In the genomic region with DNA sequence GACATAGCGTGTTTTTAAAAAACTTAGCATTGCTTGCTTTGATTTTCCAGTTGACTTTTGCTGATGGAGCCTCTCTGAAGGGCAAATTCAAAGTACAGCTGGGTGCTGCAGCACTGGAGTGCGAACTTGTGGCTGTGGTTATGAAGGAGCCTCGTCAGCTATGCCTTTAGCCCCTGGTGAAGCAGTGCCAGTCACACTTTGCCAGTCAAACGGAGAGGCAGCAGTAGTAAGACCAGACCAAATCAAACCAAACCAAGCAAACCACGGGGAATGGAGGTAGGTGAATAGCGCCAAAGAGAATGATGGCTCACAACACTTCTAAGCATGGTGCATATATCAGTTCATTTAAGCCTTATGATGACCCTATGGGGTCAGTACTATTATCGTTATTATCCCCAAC, we compare ENCODE assay signal across 9 cellular contexts. TPM values are rescaled to one million over a fixed set of nuclear protein-coding genes. Genes with fewer than 3 reads are reported as not detected.
A peak's percentile ranks its signal among the peaks of the same experiment; 100 is the strongest.
DNase-seq lines count a peak whose midpoint lies in the region; ATAC-seq, FAIRE-seq and TF ChIP-seq lines count a peak whose summit lies in the region.
"Had no signal": no experiment of that assay in that cellular context is flagged by ENCODE, and none has a peak within 500 bp of the region (broad histone marks: within the 10 kb centered on the region; RNA-seq: fewer than 3 reads in every experiment).

No MANE protein-coding gene starts in this region.

- no peak overlapping the region for H3K4me3 ChIP-seq in A549
- no peak overlapping the region for H3K4me3 ChIP-seq in SU-DHL-6 (ENCODE audit: insufficient read depth, low read length, poor library complexity, severe bottlenecking)
- H3K4me3 ChIP-seq in mesenchymal stem cell (ENCODE audit: insufficient read depth in 1 of 2, low read depth in 1 of 2, low read length in 2 of 2), result peak overlapping the region in 1 of 2 experiments; percentile 44
- H3K4me3 ChIP-seq: cardiac muscle cell had no signal

- H2BK15ac ChIP-seq in mesenchymal stem cell (ENCODE audit: low read depth, poor library complexity, severe bottlenecking), result no peak overlapping the region

- H3K79me1 ChIP-seq in mesenchymal stem cell (replicated peaks; ENCODE audit: low read length, poor library complexity, severe bottlenecking), result peaks cover 3% of the 10 kb centered on the region

- H2AFZ ChIP-seq in SU-DHL-6 (ENCODE audit: low read depth, low read length, severe bottlenecking), result no peak overlapping the region
- no peak overlapping the region for H2AFZ ChIP-seq in mesenchymal stem cell (ENCODE audit: low read depth, low read length)

- H2AK5ac ChIP-seq in mesenchymal stem cell (ENCODE audit: low read length, severe bottlenecking), result peak overlapping the region; percentile 89

- no peaks in the 10 kb centered on the region for H3K79me2 ChIP-seq in SU-DHL-6 (ENCODE audit: insufficient read depth, low read length)

- peak overlapping the region; percentile 39 to 93 for H3K4ac ChIP-seq in mesenchymal stem cell (ENCODE audit: low read depth in 1 of 2, low read length in 2 of 2)

- FAIRE-seq in A549 (lab: Jason Lieb, UNC), result no peak

- peak overlapping the region; percentile 64 to 100 for H2BK12ac ChIP-seq in mesenchymal stem cell (ENCODE audit: low read length in 2 of 2)

- peak overlapping the region in 1 of 2 experiments; percentile 89 for H3K14ac ChIP-seq in mesenchymal stem cell (ENCODE audit: low read length in 2 of 2)

- no peaks in the 10 kb centered on the region for H4K20me1 ChIP-seq in SU-DHL-6 (ENCODE audit: low read depth, low read length)

- no peak for TF ChIP-seq CTCF in A549 (IDR thresholded peaks at IDR 0.05)
- no peak for TF ChIP-seq CTCF in SU-DHL-6 (IDR thresholded peaks at IDR 0.05; ENCODE audit: insufficient read depth, low read length, poor library complexity, severe bottlenecking)

- no peak overlapping the region for H3K23ac ChIP-seq in mesenchymal stem cell (ENCODE audit: low read length in 2 of 2)

- H3K4me1 ChIP-seq in A549 (peaks cover 72% of the 10 kb centered on the region), mesenchymal stem cell (ENCODE audit: control insufficient read depth, insufficient read depth, low read depth, low read length) (peaks cover 12% of the 10 kb centered on the region)

- no peak for TF ChIP-seq RAD21 in A549 (conservative IDR thresholded peaks at IDR 0.05 in 1 of 2, IDR thresholded peaks at IDR 0.05 in 1 of 2)

- H2BK120ac ChIP-seq in mesenchymal stem cell (ENCODE audit: low read depth, low read length), result no peak overlapping the region

- peak overlapping the region; percentile 93 to 99 for H3K27ac ChIP-seq in A549
- peak overlapping the region; percentile 14 for H3K27ac ChIP-seq in SU-DHL-6 (ENCODE audit: low read depth, low read length)
- H3K27ac ChIP-seq in mesenchymal stem cell (ENCODE audit: low read length, poor library complexity, severe bottlenecking), result peak overlapping the region; percentile 94

- no peaks in the 10 kb centered on the region for H3K27me3 ChIP-seq in SU-DHL-6 (ENCODE audit: low read length)
- H3K27me3 ChIP-seq in mesenchymal stem cell (ENCODE audit: control insufficient read depth in 1 of 2, insufficient read depth in 1 of 2, low read length in 2 of 2), result no peaks in the 10 kb centered on the region
- H3K27me3 ChIP-seq: cardiac muscle cell had no signal

- ATAC-seq in A549 (no peak), left colon (no peak), HG03108 (IDR thresholded peaks at IDR 0.05; ENCODE audit: unreplicated experiment) (no peak), HG03469 (IDR thresholded peaks at IDR 0.05; ENCODE audit: unreplicated experiment) (no peak)

- 92% methylated on average over 7 of the region's 7 CpGs for WGBS in A549 (ENCODE audit: missing lambda C conversion rate)
- 83% methylated on average over 7 of the region's 7 CpGs for WGBS in mesenchymal stem cell

- peak overlapping the region; percentile 47 for H4K8ac ChIP-seq in mesenchymal stem cell (ENCODE audit: low read length)

- peak overlapping the region; percentile 35 for H2BK5ac ChIP-seq in mesenchymal stem cell (ENCODE audit: low read depth, low read length, poor library complexity, severe bottlenecking)

- CTCF ChIA-PET in A549 (lab: Yijun Ruan, JAX), result interaction anchor here (0.9 to 1.4 kb wide), 5 partner anchors 9 to 79 kb away, joined by 3 to 5 read pairs (median 3); no protein-coding TSS in a partner anchor

- no peak for TF ChIP-seq EP300 in A549 (IDR thresholded peaks at IDR 0.05)

- DNase-seq in A549 (ENCODE audit: low read depth in 1 of 2, low spot score in 1 of 2), result no peak
- DNase-seq in mesenchymal stem cell, result no peak
- DNase-seq in NK-92 (lab: John Stamatoyannopoulos, UW; ENCODE audit: unreplicated experiment), result no peak
- no peak for DNase-seq in left colon

- H3K4me2 ChIP-seq in A549, result peak overlapping the region; percentile 97
- H3K4me2 ChIP-seq in SU-DHL-6 (ENCODE audit: low read depth, low read length, poor library complexity, severe bottlenecking), result peak overlapping the region; percentile 52
- peak overlapping the region; percentile 7 for H3K4me2 ChIP-seq in mesenchymal stem cell (ENCODE audit: low read length, poor library complexity, severe bottlenecking)

- peak overlapping the region; percentile 81 to 93 for H3K18ac ChIP-seq in mesenchymal stem cell (ENCODE audit: low read depth in 1 of 2, low read length in 2 of 2)

- intact Hi-C loops in left colon (cut with DNase I, micrococcal nuclease), result loop anchor here in 1 of 2 donors (10.0 kb wide), 1 partner anchor 87 kb away; no protein-coding TSS in a partner anchor

- POLR2A ChIA-PET in A549 (lab: Yijun Ruan, JAX), result interaction anchor here (1.4 kb wide), 1 partner anchor 175 kb away, joined by 3 read pairs; no protein-coding TSS in a partner anchor

- H3K36me3 ChIP-seq in SU-DHL-6 (ENCODE audit: low read length) (no peaks in the 10 kb centered on the region), mesenchymal stem cell (ENCODE audit: control insufficient read depth in 1 of 2, insufficient read depth in 2 of 2, low read depth in 1 of 2, low read length in 2 of 2) (no peaks in the 10 kb centered on the region)
- H3K36me3 ChIP-seq: cardiac muscle cell had no signal

- H4K91ac ChIP-seq in mesenchymal stem cell (ENCODE audit: low read length), result peak overlapping the region; percentile 88

- H3K9ac ChIP-seq in SU-DHL-6 (ENCODE audit: low read length) (no peak overlapping the region), mesenchymal stem cell (ENCODE audit: low read length) (peak overlapping the region; percentile 97)

- H3K9me2 ChIP-seq in SU-DHL-6 (replicated peaks; ENCODE audit: insufficient read depth, low read length), result no peaks in the 10 kb centered on the region

- H3F3A ChIP-seq in SU-DHL-6 (ENCODE audit: insufficient read depth), result peaks cover 32% of the 10 kb centered on the region

- TF ChIP-seq POLR2A in A549 (IDR thresholded peaks at IDR 0.05; ENCODE audit: low read length) (no peak), GM18526 (IDR thresholded peaks at IDR 0.05; ENCODE audit: extremely low read depth, insufficient read length) (peak; percentile 29)

- no peaks in the 10 kb centered on the region for H3K9me3 ChIP-seq in A549
- no peaks in the 10 kb centered on the region for H3K9me3 ChIP-seq in SU-DHL-6 (ENCODE audit: insufficient read depth, low read length)
- H3K9me3 ChIP-seq in mesenchymal stem cell (ENCODE audit: control insufficient read depth, low read length), result no peaks in the 10 kb centered on the region

TF ChIP-seq in A549, 52 proteins besides CTCF, POLR2A, EP300 and RAD21 (continues in another document):
- TF ChIP-seq, protein P1, sequence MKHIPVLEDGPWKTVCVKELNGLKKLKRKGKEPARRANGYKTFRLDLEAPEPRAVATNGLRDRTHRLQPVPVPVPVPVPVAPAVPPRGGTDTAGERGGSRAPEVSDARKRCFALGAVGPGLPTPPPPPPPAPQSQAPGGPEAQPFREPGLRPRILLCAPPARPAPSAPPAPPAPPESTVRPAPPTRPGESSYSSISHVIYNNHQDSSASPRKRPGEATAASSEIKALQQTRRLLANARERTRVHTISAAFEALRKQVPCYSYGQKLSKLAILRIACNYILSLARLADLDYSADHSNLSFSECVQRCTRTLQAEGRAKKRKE (CRISPR knock-in tag; IDR thresholded peaks at IDR 0.05; ENCODE audit: low read depth), result no peak
- TF ChIP-seq EHF (CRISPR knock-in tag; IDR thresholded peaks at IDR 0.05), result no peak
- no peak for TF ChIP-seq NR3C1 (IDR thresholded peaks at IDR 0.05)
- TF ChIP-seq, protein P2, sequence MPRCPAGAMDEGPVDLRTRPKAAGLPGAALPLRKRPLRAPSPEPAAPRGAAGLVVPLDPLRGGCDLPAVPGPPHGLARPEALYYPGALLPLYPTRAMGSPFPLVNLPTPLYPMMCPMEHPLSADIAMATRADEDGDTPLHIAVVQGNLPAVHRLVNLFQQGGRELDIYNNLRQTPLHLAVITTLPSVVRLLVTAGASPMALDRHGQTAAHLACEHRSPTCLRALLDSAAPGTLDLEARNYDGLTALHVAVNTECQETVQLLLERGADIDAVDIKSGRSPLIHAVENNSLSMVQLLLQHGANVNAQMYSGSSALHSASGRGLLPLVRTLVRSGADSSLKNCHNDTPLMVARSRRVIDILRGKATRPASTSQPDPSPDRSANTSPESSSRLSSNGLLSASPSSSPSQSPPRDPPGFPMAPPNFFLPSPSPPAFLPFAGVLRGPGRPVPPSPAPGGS (IDR thresholded peaks at IDR 0.05), result no peak
- TF ChIP-seq RARB (CRISPR knock-in tag; IDR thresholded peaks at IDR 0.05), result no peak
- TF ChIP-seq JUN (IDR thresholded peaks at IDR 0.05), result no peak
- no peak for TF ChIP-seq MYC (IDR thresholded peaks at IDR 0.05; ENCODE audit: borderline replicate concordance, low read length)
- TF ChIP-seq ESRRA (IDR thresholded peaks at IDR 0.05; ENCODE audit: borderline replicate concordance, low read length), result no peak
- no peak for TF ChIP-seq NPAS2 (CRISPR knock-in tag; IDR thresholded peaks at IDR 0.05; ENCODE audit: borderline replicate concordance)
- TF ChIP-seq ZSCAN20 (CRISPR knock-in tag; IDR thresholded peaks at IDR 0.05), result no peak
- TF ChIP-seq POLR2AphosphoS2 (conservative IDR thresholded peaks at IDR 0.05; ENCODE audit: low read length), result no peak
- TF ChIP-seq RFX5 (IDR thresholded peaks at IDR 0.05), result no peak
- TF ChIP-seq CBX8 (IDR thresholded peaks at IDR 0.05), result no peak
- TF ChIP-seq NFE2L2 (conservative IDR thresholded peaks at IDR 0.05; ENCODE audit: low read length), result no peak
- no peak for TF ChIP-seq EHMT2 (IDR thresholded peaks at IDR 0.05; ENCODE audit: low read depth)

RNA-seq across cellular contexts. Expression of a gene that starts 15.1 kb away (rescaled TPM):
- polyA plus RNA-seq in A549 (2011; rRNA removed), result 366 and 519 TPM in 2 replicates
- polyA plus RNA-seq in A549 (2012; cell fraction: cytosol; rRNA removed), result 38.6 and 50.8 TPM in 2 replicates
- polyA plus RNA-seq in A549 (2012; cell fraction: nucleus; rRNA removed), result 108 and 151 TPM in 2 replicates
- polyA plus RNA-seq in A549 (2017; fragmentation: RNase III; extraction: RNeasy Plus Mini Kit Qiagen cat#74134 plus additional on column Dnase treatment), result 131 to 195 TPM (median 187 TPM) in 3 replicates
- polyA minus RNA-seq in A549 (2011; rRNA and poly(A)+ RNA removed), result 230 and 257 TPM in 2 replicates
- 438 TPM for polyA plus RNA-seq in mesenchymal stem cell (2013, experiment 1 of 2)
- 429 TPM for polyA plus RNA-seq in mesenchymal stem cell (2013, experiment 2 of 2)
- 100 to 1,000 TPM; 128 to 220 TPM for total RNA-seq in left colon

Comparison
In these comparisons a context has a peak if more than half of its experiments do, and no peak if none do; other contexts are left out.
1. H3K27ac ChIP-seq: peak in every context shown above with its lines; median percentile 96 in A549; 94 in mesenchymal stem cell; 14 in SU-DHL-6.
2. H3K4me2 ChIP-seq: peak in every context shown above with its lines; median percentile 97 in A549; 52 in SU-DHL-6; 7 in mesenchymal stem cell.